ENCODE assay signal across 38 cellular contexts in the genomic region with DNA sequence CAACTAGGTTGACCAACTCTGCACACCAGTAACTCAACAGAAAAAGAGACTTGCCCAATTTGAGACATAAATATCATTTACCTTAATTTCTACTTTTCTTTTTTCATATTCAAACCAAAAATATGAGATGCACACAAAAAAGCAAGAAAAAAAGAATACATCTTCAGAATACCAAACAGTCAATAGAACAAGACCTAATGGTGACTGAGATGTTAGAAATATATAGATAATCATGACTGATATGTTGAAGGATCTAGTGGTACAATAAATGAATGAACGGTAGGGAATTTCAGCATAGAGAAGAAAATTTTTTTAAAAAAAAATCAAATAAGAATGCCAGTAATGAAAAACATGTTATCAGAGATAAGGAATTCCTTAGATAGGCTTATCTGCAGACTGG.
"Had no signal": no experiment of that assay in that cellular context is flagged by ENCODE, and none has a peak within 500 bp of the region (broad histone marks: within the 10 kb centered on the region; RNA-seq: fewer than 3 reads in every experiment).

No MANE protein-coding gene starts in this region.

- H3K4me1 ChIP-seq: adrenal gland, ascending aorta, body of pancreas, breast epithelium had no signal

- H3K27me3 ChIP-seq: adrenal gland, ascending aorta, body of pancreas, brain microvascular endothelial cell, breast epithelium, cardiac muscle cell had no signal

- DNase-seq: activated effector memory CD4-positive, alpha-beta T cell treated with anti-CD3 and anti-CD28 coated beads, Interleukin-2, amount 50 U/mL, for 16 hours; activated effector memory CD4-positive, alpha-beta T cell treated with Interleukin-2 at 50 U/mL for 16 hours; activated gamma-delta T cell; activated gamma-delta T cell treated with Interleukin-2 at 50 U/mL for 16 hours; activated naive CD4-positive, alpha-beta T cell; activated naive CD4-positive, alpha-beta T cell treated with anti-CD3 and anti-CD28 coated beads for 36 hours; activated naive CD4-positive, alpha-beta T cell treated with anti-CD3 and anti-CD28 coated beads, Interleukin-2, amount 10 ng/mL, durations not matched to agents 7 days and 5 days; activated naive CD4-positive, alpha-beta T cell treated with anti-CD3 and anti-CD28 coated beads, Interleukin-2, amount 50 U/mL, for 16 hours; activated naive CD4-positive, alpha-beta T cell treated with Interleukin-2 at 50 U/mL for 16 hours; activated naive CD8-positive, alpha-beta T cell treated with anti-CD3 and anti-CD28 coated beads for 36 hours; activated naive CD8-positive, alpha-beta T cell treated with anti-CD3 and anti-CD28 coated beads, Interleukin-2, amount 10 ng/mL, durations not matched to agents 7 days and 5 days; activated naive CD8-positive, alpha-beta T cell treated with anti-CD3 and anti-CD28 coated beads, Interleukin-2, amount 50 U/mL, for 24 hours; activated T-cell treated with anti-CD3 and anti-CD28 coated beads, Interleukin-2, amount 50 U/mL, for 1 hour; activated T-cell treated with anti-CD3 and anti-CD28 coated beads, Interleukin-2, amount 50 U/mL, for 24 hours; activated T-cell treated with anti-CD3 and anti-CD28 coated beads, Interleukin-2, amount 50 U/mL, for 4 hours; activated T-cell treated with anti-CD3 and anti-CD28 coated beads, Interleukin-2, amount 50 U/mL, for 48 hours; activated T-cell treated with anti-CD3 and anti-CD28 coated beads, Interleukin-2, amount 50 U/mL, for 72 hours; adrenal gland; amniotic stem cell; amygdala; anterior cingulate cortex; aorta; body of pancreas; brain microvascular endothelial cell; caudate nucleus; central memory CD4-positive, alpha-beta T cell; cerebellar nuclear complex had no signal

- H3K36me3 Mint-ChIP-seq: activated naive CD4-positive, alpha-beta T cell treated with anti-CD3 and anti-CD28 coated beads, Interleukin-2, amount 10 ng/mL, durations not matched to agents 7 days and 5 days; activated naive CD8-positive, alpha-beta T cell treated with anti-CD3 and anti-CD28 coated beads, Interleukin-2, amount 10 ng/mL, durations not matched to agents 7 days and 5 days; brain had no signal

- H3K36me3 ChIP-seq: adrenal gland, ascending aorta, brain microvascular endothelial cell, breast epithelium, cardiac muscle cell had no signal

- H3K27ac Mint-ChIP-seq: activated naive CD4-positive, alpha-beta T cell treated with anti-CD3 and anti-CD28 coated beads for 36 hours; activated naive CD4-positive, alpha-beta T cell treated with anti-CD3 and anti-CD28 coated beads, Interleukin-2, amount 10 ng/mL, durations not matched to agents 7 days and 5 days; activated naive CD4-positive, alpha-beta T cell treated with anti-CD3 and anti-CD28 coated beads, Interleukin-2, amount 50 U/mL, for 24 hours; activated naive CD4-positive, alpha-beta T cell treated with anti-CD3 and anti-CD28 coated beads, Interleukin-2, amount 50 U/mL, for 72 hours; activated naive CD8-positive, alpha-beta T cell; activated naive CD8-positive, alpha-beta T cell treated with anti-CD3 and anti-CD28 coated beads for 36 hours; activated naive CD8-positive, alpha-beta T cell treated with anti-CD3 and anti-CD28 coated beads, Interleukin-2, amount 10 ng/mL, durations not matched to agents 7 days and 5 days; activated naive CD8-positive, alpha-beta T cell treated with anti-CD3 and anti-CD28 coated beads, Interleukin-2, amount 50 U/mL, for 24 hours; activated T-cell treated with anti-CD3 and anti-CD28 coated beads, Interleukin-2, amount 50 U/mL, for 24 hours; activated T-cell treated with anti-CD3 and anti-CD28 coated beads, Interleukin-2, amount 50 U/mL, for 72 hours; activated T-helper 1 cell treated with anti-CD3 and anti-CD28 coated beads, Interleukin-12 subunit alpha, Interleukin-12 subunit beta, Interleukin-2, Interleukin-4 antibody, amounts not matched to agents 30 ng/mL and 10 ng/mL and 1 ng/mL, durations not matched to agents 14 hours and 24 hours and 36 hours; activated T-helper 17 cell treated with anti-CD3 and anti-CD28 coated beads, Interleukin-2, amount 50 U/mL, for 72 hours; activated T-helper 2 cell treated with anti-CD3 and anti-CD28 coated beads, Interferon-gamma antibody, Interleukin-2, Interleukin-4, amounts not matched to agents 10 μg/mL and 5 μg/mL and 100 μg/mL, durations not matched to agents 14 hours and 24 hours and 36 hours had no signal

- H3K27me3 Mint-ChIP-seq: activated naive CD4-positive, alpha-beta T cell treated with anti-CD3 and anti-CD28 coated beads, Interleukin-2, amount 10 ng/mL, durations not matched to agents 7 days and 5 days; activated naive CD4-positive, alpha-beta T cell treated with anti-CD3 and anti-CD28 coated beads, Interleukin-2, amount 50 U/mL, for 24 hours; activated naive CD8-positive, alpha-beta T cell; activated naive CD8-positive, alpha-beta T cell treated with anti-CD3 and anti-CD28 coated beads for 36 hours; activated naive CD8-positive, alpha-beta T cell treated with anti-CD3 and anti-CD28 coated beads, Interleukin-2, amount 10 ng/mL, durations not matched to agents 7 days and 5 days; activated naive CD8-positive, alpha-beta T cell treated with anti-CD3 and anti-CD28 coated beads, Interleukin-2, amount 50 U/mL, for 24 hours; activated T-cell treated with anti-CD3 and anti-CD28 coated beads, Interleukin-2, amount 50 U/mL, for 24 hours; activated T-helper 17 cell treated with anti-CD3 and anti-CD28 coated beads, Interleukin-2, amount 50 U/mL, for 72 hours; brain; central memory CD8-positive, alpha-beta T cell had no signal

- H3K4me1 Mint-ChIP-seq: activated naive CD4-positive, alpha-beta T cell treated with anti-CD3 and anti-CD28 coated beads, Interleukin-2, amount 10 ng/mL, durations not matched to agents 7 days and 5 days; activated naive CD4-positive, alpha-beta T cell treated with anti-CD3 and anti-CD28 coated beads, Interleukin-2, amount 50 U/mL, for 24 hours; activated naive CD8-positive, alpha-beta T cell treated with anti-CD3 and anti-CD28 coated beads for 36 hours; activated naive CD8-positive, alpha-beta T cell treated with anti-CD3 and anti-CD28 coated beads, Interleukin-2, amount 10 ng/mL, durations not matched to agents 7 days and 5 days; activated naive CD8-positive, alpha-beta T cell treated with anti-CD3 and anti-CD28 coated beads, Interleukin-2, amount 50 U/mL, for 24 hours; activated T-helper 17 cell treated with anti-CD3 and anti-CD28 coated beads, Interleukin-2, amount 50 U/mL, for 72 hours; brain; central memory CD8-positive, alpha-beta T cell had no signal

- H3K27ac ChIP-seq: adrenal gland, ascending aorta, body of pancreas, brain microvascular endothelial cell, breast epithelium, cardiac muscle cell had no signal

- H3K4me3 ChIP-seq: adrenal gland, ascending aorta, body of pancreas, breast epithelium, cardiac muscle cell had no signal

- H3K4me3 Mint-ChIP-seq: activated naive CD4-positive, alpha-beta T cell treated with anti-CD3 and anti-CD28 coated beads for 36 hours; activated naive CD4-positive, alpha-beta T cell treated with anti-CD3 and anti-CD28 coated beads, Interleukin-2, amount 10 ng/mL, durations not matched to agents 7 days and 5 days; activated naive CD4-positive, alpha-beta T cell treated with anti-CD3 and anti-CD28 coated beads, Interleukin-2, amount 50 U/mL, for 24 hours; activated naive CD8-positive, alpha-beta T cell; activated naive CD8-positive, alpha-beta T cell treated with anti-CD3 and anti-CD28 coated beads for 36 hours; activated naive CD8-positive, alpha-beta T cell treated with anti-CD3 and anti-CD28 coated beads, Interleukin-2, amount 10 ng/mL, durations not matched to agents 7 days and 5 days; activated naive CD8-positive, alpha-beta T cell treated with anti-CD3 and anti-CD28 coated beads, Interleukin-2, amount 50 U/mL, for 24 hours; activated T-cell treated with anti-CD3 and anti-CD28 coated beads, Interleukin-2, amount 50 U/mL, for 24 hours; activated T-cell treated with anti-CD3 and anti-CD28 coated beads, Interleukin-2, amount 50 U/mL, for 4 hours; activated T-cell treated with anti-CD3 and anti-CD28 coated beads, Interleukin-2, amount 50 U/mL, for 72 hours; activated T-helper 1 cell treated with anti-CD3 and anti-CD28 coated beads, Interleukin-12 subunit alpha, Interleukin-12 subunit beta, Interleukin-2, Interleukin-4 antibody, amounts not matched to agents 30 ng/mL and 10 ng/mL and 1 ng/mL, durations not matched to agents 14 hours and 24 hours and 36 hours; activated T-helper 17 cell treated with anti-CD3 and anti-CD28 coated beads, Interleukin-2, amount 50 U/mL, for 72 hours; brain; central memory CD8-positive, alpha-beta T cell had no signal

- H3K9me3 ChIP-seq: body of pancreas had no signal
